ENCODE assay signal across 8 cellular contexts in genomic region chr19:18385675-18386542, GRCh38. TPM values are rescaled to one million over a fixed set of nuclear protein-coding genes. Genes with fewer than 3 reads are reported as not detected.
A peak's percentile ranks its signal among the peaks of the same experiment; 100 is the strongest.
DNase-seq lines count a peak whose midpoint lies in the region; ATAC-seq and TF ChIP-seq lines count a peak whose summit lies in the region.

A gene with protein sequence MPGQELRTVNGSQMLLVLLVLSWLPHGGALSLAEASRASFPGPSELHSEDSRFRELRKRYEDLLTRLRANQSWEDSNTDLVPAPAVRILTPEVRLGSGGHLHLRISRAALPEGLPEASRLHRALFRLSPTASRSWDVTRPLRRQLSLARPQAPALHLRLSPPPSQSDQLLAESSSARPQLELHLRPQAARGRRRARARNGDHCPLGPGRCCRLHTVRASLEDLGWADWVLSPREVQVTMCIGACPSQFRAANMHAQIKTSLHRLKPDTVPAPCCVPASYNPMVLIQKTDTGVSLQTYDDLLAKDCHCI (plus strand): TSS chr19:18386158. CDS start chr19:18386190, 32 bp downstream.

- H3K4me1 ChIP-seq in sigmoid colon = peaks cover 0 to 20% (median 13%) of the 10 kb centered on the region in 4 donors

- 8 to 39% methylated on average over 33 of the region's 33 CpGs for WGBS in sigmoid colon, 2 donors

- peaks cover 59% of the 10 kb centered on the region for H3K27me3 Mint-ChIP-seq in activated T-cell treated with anti-CD3 and anti-CD28 coated beads, Interleukin-2, amount 50 U/mL, for 72 hours (ENCODE audit: low read depth)

- peak; percentile 33 to 42 for ATAC-seq in activated T-cell treated with anti-CD3 and anti-CD28 coated beads, Interleukin-2, amount 50 U/mL, for 72 hours (replicated peaks in 1 of 2)
- ATAC-seq in left cardiac atrium = peak in 1 of 2 donors; percentile 35

- H3K36me3 Mint-ChIP-seq in activated T-cell treated with anti-CD3 and anti-CD28 coated beads, Interleukin-2, amount 50 U/mL, for 72 hours (ENCODE audit: insufficient read depth in 2 of 2) = no peaks in the 10 kb centered on the region

- intact Hi-C loops in left cardiac atrium (cut with DNase I) = no loop called here
- intact Hi-C loops in sigmoid colon (cut with DNase I) = no loop called here

- peak within 1 kb of the TSS in 1 of 2 donors; percentile 56 for H3K4me3 Mint-ChIP-seq in activated T-cell treated with anti-CD3 and anti-CD28 coated beads, Interleukin-2, amount 50 U/mL, for 72 hours

- DNase-seq in GM04504 (ENCODE audit: low read depth) = peak; percentile 92
- DNase-seq in activated T-cell treated with anti-CD3 and anti-CD28 coated beads, Interleukin-2, amount 50 U/mL, for 72 hours = peak; percentile 51 to 67
- DNase-seq in left cardiac atrium = peak; percentile 56
- DNase-seq in sigmoid colon = peak; percentile 86
- no peak for DNase-seq in NCI-H1417 treated with DMSO at 0.1 percent for 48 hours (lab: John Stamatoyannopoulos, UW)
- DNase-seq in hypothalamus (lab: John Stamatoyannopoulos, UW) = no peak
- no peak for DNase-seq in RPMI8226

- H3K27ac Mint-ChIP-seq in activated T-cell treated with anti-CD3 and anti-CD28 coated beads, Interleukin-2, amount 50 U/mL, for 72 hours = no peak within 1 kb of the TSS

- no peaks in the 10 kb centered on the region for H3K9me3 Mint-ChIP-seq in activated T-cell treated with anti-CD3 and anti-CD28 coated beads, Interleukin-2, amount 50 U/mL, for 72 hours

- peaks cover 0 to 5% (median 0%) of the 10 kb centered on the region in 4 donors for H3K9me3 ChIP-seq in sigmoid colon

- TF ChIP-seq EP300 in sigmoid colon (IDR thresholded peaks at IDR 0.05) = no peak

- peak within 1 kb of the TSS in 3 of 4 donors; percentile 5 to 21 (median 14) for H3K4me3 ChIP-seq in sigmoid colon

- no peaks in the 10 kb centered on the region for H3K36me3 ChIP-seq in sigmoid colon

- H3K27me3 ChIP-seq in sigmoid colon = peaks cover 0 to 44% (median 6%) of the 10 kb centered on the region in 3 donors

- peak in 1 of 2 donors; percentile 77 for TF ChIP-seq POLR2A in sigmoid colon (IDR thresholded peaks at IDR 0.05)

- H3K27ac ChIP-seq in sigmoid colon = peak within 1 kb of the TSS in 2 of 4 donors; percentile 39 to 40

- peak; percentile 86 for TF ChIP-seq CTCF in LNCAP (IDR thresholded peaks at IDR 0.05)
- TF ChIP-seq CTCF in sigmoid colon (IDR thresholded peaks at IDR 0.05) = peak in 2 of 4 experiments; percentile 35 to 55

- peaks cover 9% of the 10 kb centered on the region for H3K4me1 Mint-ChIP-seq in activated T-cell treated with anti-CD3 and anti-CD28 coated beads, Interleukin-2, amount 50 U/mL, for 72 hours (ENCODE audit: low read depth)

RNA-seq across cellular contexts. Expression of the gene that starts here (rescaled TPM):
- under 1 TPM in 1 of 2 donors, not detected in 1; 0.60 TPM for total RNA-seq in activated T-cell treated with anti-CD3 and anti-CD28 coated beads, Interleukin-2, amount 50 U/mL, for 72 hours
- 1 to 10 TPM in 1 of 2 donors, under 1 TPM in 1; 0.50 to 1.5 TPM for total RNA-seq in left cardiac atrium
- 1 to 10 TPM; 1.1 to 7.9 (median 3.9) TPM for total RNA-seq in sigmoid colon
- polyA plus RNA-seq in sigmoid colon = 10 to 100 TPM in 2 of 3 donors, 1 to 10 TPM in 1; 7.2 to 79.7 (median 24.5) TPM

Comparison
In these comparisons a context has a peak if more than half of its experiments do, and no peak if none do; other contexts are left out.
1. Peak in DNase-seq and ATAC-seq in activated T-cell treated with anti-CD3 and anti-CD28 coated beads, Interleukin-2, amount 50 U/mL, for 72 hours; RNA of the gene not detected or under 1 TPM.
2. DNase-seq: peak in GM04504 (single experiment), left cardiac atrium (single experiment) and sigmoid colon (single experiment); none in NCI-H1417 treated with DMSO at 0.1 percent for 48 hours (single experiment), hypothalamus (0 of 51) and RPMI8226 (single experiment).